In genomic region chr4:154208424-154208823, GRCh38 we compare ENCODE assay signal across 21 cellular contexts.
A peak's percentile ranks its signal among the peaks of the same experiment; 100 is the strongest.
DNase-seq lines count a peak whose midpoint lies in the region; ATAC-seq and TF ChIP-seq lines count a peak whose summit lies in the region.
"Had no signal": no experiment of that assay in that cellular context is flagged by ENCODE, and none has a peak within 500 bp of the region (broad histone marks: within the 10 kb centered on the region; RNA-seq: fewer than 3 reads in every experiment).

No MANE protein-coding gene starts in this region.

- H3K9me3 ChIP-seq in H9 (ENCODE audit: control insufficient read depth, low read depth, low read length), result no peaks in the 10 kb centered on the region
- no peaks in the 10 kb centered on the region for H3K9me3 ChIP-seq in RWPE2 (ENCODE audit: severe bottlenecking)
- H3K9me3 ChIP-seq: HAP-1, psoas muscle had no signal

- no peak overlapping the region for H4K5ac ChIP-seq in H9 (ENCODE audit: insufficient read length, low read depth, low read length)

- H3K23me2 ChIP-seq in H9 (ENCODE audit: insufficient read length, low read depth, low read length, poor library complexity, severe bottlenecking), result no peaks in the 10 kb centered on the region

- TF ChIP-seq CTCF in H9 (conservative IDR thresholded peaks at IDR 0.05) (no peak), RWPE2 (IDR thresholded peaks at IDR 0.05; ENCODE audit: poor library complexity, severe bottlenecking) (no peak)

- H3K79me2 ChIP-seq in H9 (ENCODE audit: insufficient read depth, low read length), result no peaks in the 10 kb centered on the region

- H3K27ac ChIP-seq in H9 (ENCODE audit: insufficient read length, low read depth, low read length) (no peak overlapping the region), RWPE2 (ENCODE audit: poor library complexity, severe bottlenecking) (no peak overlapping the region)
- H3K27ac ChIP-seq: cardiac muscle cell, psoas muscle had no signal

- no peaks in the 10 kb centered on the region for H4K20me1 ChIP-seq in H9 (ENCODE audit: control insufficient read depth, insufficient read depth, insufficient read length)

- H3K36me3 Mint-ChIP-seq in H9 (ENCODE audit: insufficient read depth in 1 of 3, low read depth in 3 of 3), result peaks cover 0 to 1% (median 0%) of the 10 kb centered on the region in 3 experiments; a peak in 1 of 7 replicates
- no peaks in the 10 kb centered on the region for H3K36me3 Mint-ChIP-seq in stimulated activated memory B cell treated with anti-CD40 and anti-IgM and Interleukin-4, amounts not matched to agents 10 μg/mL and 1 μg/mL and 100 μg/mL, for 72 hours
- H3K36me3 Mint-ChIP-seq: CD8-positive, alpha-beta memory T cell; natural killer cell treated with Interleukin-12 subunit alpha and Interleukin-12 subunit beta and Interleukin-15 and Interleukin-18, amount 100 ng/mL, for 72 hours had no signal

- peak overlapping the region in 1 of 3 experiments; percentile 76; a peak in 2 of 7 replicates for H3K27ac Mint-ChIP-seq in H9
- H3K27ac Mint-ChIP-seq in stimulated activated memory B cell treated with anti-CD40 and anti-IgM and Interleukin-4, amounts not matched to agents 10 μg/mL and 1 μg/mL and 100 μg/mL, for 72 hours, result no peak overlapping the region
- H3K27ac Mint-ChIP-seq: activated T-helper 17 cell treated with anti-CD3 and anti-CD28 coated beads, Interleukin-2, amount 50 U/mL, for 72 hours; CD8-positive, alpha-beta memory T cell; natural killer cell treated with Interleukin-12 subunit alpha and Interleukin-12 subunit beta and Interleukin-15 and Interleukin-18, amount 100 ng/mL, for 72 hours; stimulated activated naive CD8-positive, alpha-beta T cell treated with anti-CD3 and anti-CD28 coated beads, Interleukin-15, Interleukin-2, amounts not matched to agents 100 ng/mL and 50 ng/mL, for 24 hours had no signal

- no peak overlapping the region for H4K91ac ChIP-seq in H9 (ENCODE audit: insufficient read length, low read depth, low read length)

- H4K8ac ChIP-seq in H9 (replicated peaks; ENCODE audit: insufficient read length, low read depth, low read length), result no peak overlapping the region

- H3K27me3 Mint-ChIP-seq in H9 (ENCODE audit: low read depth), result no peaks in the 10 kb centered on the region; the same call in 1 of the 2 replicates
- no peaks in the 10 kb centered on the region for H3K27me3 Mint-ChIP-seq in stimulated activated memory B cell treated with anti-CD40 and anti-IgM and Interleukin-4, amounts not matched to agents 10 μg/mL and 1 μg/mL and 100 μg/mL, for 72 hours

- no CpG with 5 or more reads among the region's 5 CpGs for WGBS in H9 (ENCODE audit: extremely low coverage, insufficient read length, low lambda C conversion rate)

- H2AFZ ChIP-seq in H9 (ENCODE audit: low read length), result peak overlapping the region; percentile 62

- H2BK15ac ChIP-seq in H9 (ENCODE audit: low read depth, low read length), result no peak overlapping the region

- DNase-seq in AG08395 (ENCODE audit: low spot score) (peak; percentile 15), H9 (peak; percentile 89), RWPE2 (ENCODE audit: low spot score) (peak; percentile 53), iPS DF 4.7 (ENCODE audit: extremely low read depth, low spot score) (peak; percentile 22), germinal center (ENCODE audit: low spot score) (no peak), HuH-7 (ENCODE audit: low spot score) (no peak), NCI-H510A treated with DMSO at 0.1 percent for 48 hours (lab: John Stamatoyannopoulos, UW) (no peak)
- DNase-seq: CD8-positive, alpha-beta memory T cell; effector CD4-positive, alpha-beta T cell; NCI-H2029; NCI-H524 treated with DMSO at 0.1 percent for 48 hours; OCI-M1; psoas muscle had no signal

- peak; percentile 87 for ATAC-seq in RWPE2 (ENCODE audit: low read depth)
- no peak for ATAC-seq in stimulated activated memory B cell treated with anti-CD40 and anti-IgM and Interleukin-4, amounts not matched to agents 10 μg/mL and 1 μg/mL and 100 μg/mL, for 72 hours
- ATAC-seq: activated T-helper 17 cell treated with anti-CD3 and anti-CD28 coated beads, Interleukin-2, amount 50 U/mL, for 72 hours; natural killer cell treated with Interleukin-12 subunit alpha and Interleukin-12 subunit beta and Interleukin-15 and Interleukin-18, amount 100 ng/mL, for 72 hours; psoas muscle; SK-N-SH treated with all-trans-retinoic acid at 6 μM for 48 hours had no signal

- H3K23ac ChIP-seq in H9 (ENCODE audit: insufficient read length, low read depth, low read length), result no peak overlapping the region

- peaks cover 2 to 3% of the 10 kb centered on the region in 2 experiments; a peak in 2 of 5 replicates for H3K9me3 Mint-ChIP-seq in H9
- H3K9me3 Mint-ChIP-seq in stimulated activated memory B cell treated with anti-CD40 and anti-IgM and Interleukin-4, amounts not matched to agents 10 μg/mL and 1 μg/mL and 100 μg/mL, for 72 hours, result peaks cover 2% of the 10 kb centered on the region
- H3K9me3 Mint-ChIP-seq: activated T-helper 17 cell treated with anti-CD3 and anti-CD28 coated beads, Interleukin-2, amount 50 U/mL, for 72 hours; stimulated activated naive CD8-positive, alpha-beta T cell treated with anti-CD3 and anti-CD28 coated beads, Interleukin-15, Interleukin-2, amounts not matched to agents 100 ng/mL and 50 ng/mL, for 24 hours had no signal

- H2AK5ac ChIP-seq in H9 (ENCODE audit: insufficient read length, low read length), result no peak overlapping the region

- H3K27me3 ChIP-seq in H9 (ENCODE audit: insufficient read depth, low read length), result no peaks in the 10 kb centered on the region
- H3K27me3 ChIP-seq in RWPE2 (ENCODE audit: insufficient read depth, poor library complexity, severe bottlenecking), result no peaks in the 10 kb centered on the region
- H3K27me3 ChIP-seq: cardiac muscle cell had no signal

- H3K56ac ChIP-seq in H9 (ENCODE audit: insufficient read length, low read depth, low read length), result no peak overlapping the region

- H3K4me2 ChIP-seq in H9 (ENCODE audit: insufficient read depth, insufficient read length, low read length), result no peak overlapping the region

- no peak overlapping the region for H2BK12ac ChIP-seq in H9 (ENCODE audit: insufficient read length, low read depth, low read length)

- no peaks in the 10 kb centered on the region for H3K36me3 ChIP-seq in RWPE2 (ENCODE audit: low read depth)
- H3K36me3 ChIP-seq: cardiac muscle cell, HAP-1 had no signal

- H3K18ac ChIP-seq in H9 (ENCODE audit: insufficient read length, low read depth, low read length), result no peak overlapping the region

- no peak overlapping the region for H3K4me3 Mint-ChIP-seq in H9
- H3K4me3 Mint-ChIP-seq in stimulated activated memory B cell treated with anti-CD40 and anti-IgM and Interleukin-4, amounts not matched to agents 10 μg/mL and 1 μg/mL and 100 μg/mL, for 72 hours, result no peak overlapping the region
- H3K4me3 Mint-ChIP-seq: activated T-helper 17 cell treated with anti-CD3 and anti-CD28 coated beads, Interleukin-2, amount 50 U/mL, for 72 hours; CD8-positive, alpha-beta memory T cell; natural killer cell treated with Interleukin-12 subunit alpha and Interleukin-12 subunit beta and Interleukin-15 and Interleukin-18, amount 100 ng/mL, for 72 hours; stimulated activated naive CD8-positive, alpha-beta T cell treated with anti-CD3 and anti-CD28 coated beads, Interleukin-15, Interleukin-2, amounts not matched to agents 100 ng/mL and 50 ng/mL, for 24 hours had no signal

- no peak overlapping the region for H3T11ph ChIP-seq in H9 (ENCODE audit: low read length)

- H3K4me3 ChIP-seq in RWPE2 (ENCODE audit: severe bottlenecking), result no peak overlapping the region
- H3K4me3 ChIP-seq: cardiac muscle cell, HAP-1, lung, psoas muscle had no signal

- no peak overlapping the region for H3K14ac ChIP-seq in H9 (ENCODE audit: insufficient read depth, low read length)

- H3K79me1 ChIP-seq in H9 (ENCODE audit: insufficient read depth, low read depth, low read length, poor library complexity, severe bottlenecking), result no peaks in the 10 kb centered on the region

- no peak overlapping the region for H2BK5ac ChIP-seq in H9 (ENCODE audit: insufficient read length, low read length)

- peaks cover 6 to 7% of the 10 kb centered on the region in 2 experiments; a peak in 3 of 4 replicates for H3K4me1 Mint-ChIP-seq in H9
- no peaks in the 10 kb centered on the region for H3K4me1 Mint-ChIP-seq in stimulated activated memory B cell treated with anti-CD40 and anti-IgM and Interleukin-4, amounts not matched to agents 10 μg/mL and 1 μg/mL and 100 μg/mL, for 72 hours
- H3K4me1 Mint-ChIP-seq: activated T-helper 17 cell treated with anti-CD3 and anti-CD28 coated beads, Interleukin-2, amount 50 U/mL, for 72 hours; CD8-positive, alpha-beta memory T cell had no signal

- H3K4me1 ChIP-seq in H9 (ENCODE audit: insufficient read depth, low read length) (no peaks in the 10 kb centered on the region; the same call in 1 of the 2 replicates), RWPE2 (ENCODE audit: insufficient read depth, poor library complexity, severe bottlenecking) (peaks cover 5% of the 10 kb centered on the region)
- H3K4me1 ChIP-seq: HAP-1, psoas muscle had no signal

- no peak overlapping the region for H3K4ac ChIP-seq in H9 (ENCODE audit: low read depth, low read length)

- no peak overlapping the region for H2BK120ac ChIP-seq in H9 (ENCODE audit: low read depth, low read length, poor library complexity, severe bottlenecking)

- no peak overlapping the region for H3K9ac ChIP-seq in H9 (ENCODE audit: extremely low read depth, insufficient read length, low read length)

- no peak overlapping the region for H2BK20ac ChIP-seq in H9 (ENCODE audit: low read depth, low read length, poor library complexity, severe bottlenecking)

Comparison
In these comparisons a context has a peak if more than half of its experiments do, and no peak if none do; other contexts are left out.
1. DNase-seq: peak in AG08395 (single experiment), H9 (single experiment), RWPE2 (single experiment) and iPS DF 4.7 (single experiment); none in germinal center (single experiment), HuH-7 (single experiment) and NCI-H510A treated with DMSO at 0.1 percent for 48 hours (single experiment).